ENCODE assay signal across 10 cellular contexts in the genomic region with DNA sequence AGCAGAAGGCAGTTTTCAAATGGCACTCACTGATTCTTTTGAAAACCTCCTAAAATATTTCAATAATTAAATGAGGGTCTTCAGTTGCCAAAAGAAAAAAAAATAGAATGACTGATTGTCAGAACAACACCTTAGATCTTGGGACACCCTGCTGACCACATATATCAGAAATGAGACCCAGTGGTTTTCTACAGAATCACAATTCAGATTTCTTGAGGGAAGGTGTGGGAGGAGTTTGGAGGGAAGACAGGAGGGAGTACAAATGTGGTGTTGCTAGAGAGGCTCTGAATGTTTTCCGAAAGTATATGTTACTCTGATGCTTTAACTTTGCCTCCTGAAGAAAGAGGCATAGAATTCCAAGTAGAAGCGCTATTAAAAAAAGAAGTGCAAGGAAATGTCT.
"Had no signal": no experiment of that assay in that cellular context is flagged by ENCODE, and none has a peak within 500 bp of the region (broad histone marks: within the 10 kb centered on the region; RNA-seq: fewer than 3 reads in every experiment).

No MANE protein-coding gene starts in this region.

- H3K9me3 Mint-ChIP-seq: naive B cell had no signal

- H3K4me3 Mint-ChIP-seq: naive B cell had no signal

- H3K36me3 Mint-ChIP-seq: naive B cell had no signal

- H3K27me3 Mint-ChIP-seq: naive B cell had no signal

- DNase-seq: activated CD4-positive, alpha-beta T cell treated with anti-CD3 and anti-CD28 coated beads for 4 hours; activated naive CD4-positive, alpha-beta T cell treated with Interleukin-2 at 50 U/mL for 16 hours; adrenal gland; naive B cell; pancreas; sigmoid colon; stimulated activated CD4-positive, alpha-beta T cell treated with anti-CD3 and anti-CD28 coated beads, Interleukin-1b, Interleukin-23, amount 100 ng/mL, for 48 hours; T1000; tibial artery; WERI-Rb-1 had no signal

- ATAC-seq: pancreas had no signal

- H3K4me1 Mint-ChIP-seq: naive B cell had no signal
